17 cellular contexts compared by ENCODE assay signal in genomic region chr13:74771964-74772363, GRCh38.
DNase-seq lines count a peak whose midpoint lies in the region; ATAC-seq and TF ChIP-seq lines count a peak whose summit lies in the region.
"Had no signal": no experiment of that assay in that cellular context is flagged by ENCODE, and none has a peak within 500 bp of the region (broad histone marks: within the 10 kb centered on the region; RNA-seq: fewer than 3 reads in every experiment).

No MANE protein-coding gene starts in this region.

- no peaks in the 10 kb centered on the region for H4K20me1 ChIP-seq in SK-N-SH (ENCODE audit: insufficient read depth)

- H3K9me2 ChIP-seq in SK-N-SH, result no peaks in the 10 kb centered on the region

- CTCF ChIA-PET in SK-N-SH (lab: Yijun Ruan, JAX), result no interaction called here

- H3K27ac ChIP-seq in SK-N-SH (ENCODE audit: low read depth in 2 of 2, low read length in 1 of 2), result peak overlapping the region; percentile 69 to 92
- H3K27ac ChIP-seq: adrenal gland had no signal

- peak overlapping the region; percentile 46; the same call in 1 of the 2 replicates for H3K4me2 ChIP-seq in SK-N-SH
- H3K4me2 ChIP-seq in skeletal muscle satellite cell (ENCODE audit: low read length), result peak overlapping the region; percentile 55

- POLR2A ChIA-PET in SK-N-SH (lab: Yijun Ruan, JAX), result no interaction called here

- no peaks in the 10 kb centered on the region for H3K27me3 ChIP-seq in SK-N-SH (ENCODE audit: insufficient read depth)
- no peaks in the 10 kb centered on the region for H3K27me3 ChIP-seq in skeletal muscle satellite cell (ENCODE audit: control insufficient read depth, insufficient read depth, low read length)
- H3K27me3 ChIP-seq: adrenal gland had no signal

- DNase-seq in GM04504 (ENCODE audit: low read depth), result peak; percentile 54
- no peak for DNase-seq in SK-N-SH
- DNase-seq in fibroblast of peridontal ligament (ENCODE audit: extremely low read depth), result peak; percentile 94
- DNase-seq in NCI-H510A (lab: John Stamatoyannopoulos, UW), result no peak
- no peak for DNase-seq in SW480 (ENCODE audit: low spot score)
- DNase-seq: activated CD4-positive, alpha-beta T cell treated with anti-CD3 and anti-CD28 coated beads for 4 hours; activated T-cell treated with anti-CD3 and anti-CD28 coated beads, Interleukin-2, amount 50 U/mL, for 4 hours; CD8-positive, alpha-beta memory T cell; left colon; NCI-H1092 treated with DMSO at 0.1 percent for 48 hours; NCI-H345; retina; stimulated activated CD4-positive, alpha-beta T cell treated with anti-CD3 and anti-CD28 coated beads, Interleukin-2, amount 100 ng/mL, for 48 hours; T-helper 2 cell had no signal

- H3K79me2 ChIP-seq in SK-N-SH (ENCODE audit: insufficient read depth), result no peaks in the 10 kb centered on the region

- no peaks in the 10 kb centered on the region for H3K9me3 ChIP-seq in SK-N-SH
- no peaks in the 10 kb centered on the region for H3K9me3 ChIP-seq in skeletal muscle satellite cell (replicated peaks; ENCODE audit: low read length)
- H3K9me3 ChIP-seq: adrenal gland had no signal

- H3K9ac ChIP-seq in SK-N-SH, result peak overlapping the region; percentile 49; the same call in 1 of the 2 replicates
- H3K9ac ChIP-seq in skeletal muscle satellite cell (ENCODE audit: low read depth, low read length), result peak overlapping the region; percentile 70

- TF ChIP-seq EP300 in SK-N-SH (IDR thresholded peaks at IDR 0.05; ENCODE audit: borderline replicate concordance in 1 of 2, low read depth in 1 of 2, low read length in 1 of 2), result peak; percentile 12 to 93; a peak in 2 of 4 replicates

- H3K36me3 ChIP-seq in SK-N-SH (replicated peaks in 1 of 2; ENCODE audit: control insufficient read depth in 1 of 2, insufficient read depth in 2 of 2, low read length in 1 of 2), result no peaks in the 10 kb centered on the region
- H3K36me3 ChIP-seq in skeletal muscle satellite cell (ENCODE audit: insufficient read depth, low read length), result no peaks in the 10 kb centered on the region
- H3K36me3 ChIP-seq: adrenal gland had no signal

- WGBS in SK-N-SH (ENCODE audit: low lambda C conversion rate), result 3% methylated on average over 3 of the region's 3 CpGs

- peaks cover 31% of the 10 kb centered on the region for H3F3A ChIP-seq in SK-N-SH (replicated peaks; ENCODE audit: insufficient read depth)

- H2AFZ ChIP-seq in SK-N-SH (ENCODE audit: low read depth), result 0 out of 2 replicates have a peak overlapping the region, but pooled peaks have one; percentile 44

- H3K4me1 ChIP-seq in SK-N-SH (ENCODE audit: control insufficient read depth in 1 of 2, insufficient read depth in 2 of 2, low read depth in 1 of 2, low read length in 1 of 2) (peaks cover 0 to 23% of the 10 kb centered on the region in 2 experiments; a peak in 2 of 4 replicates), skeletal muscle satellite cell (ENCODE audit: control insufficient read depth, insufficient read depth, low read length) (peaks cover 68% of the 10 kb centered on the region)

- no peak for ATAC-seq in HG03439 (IDR thresholded peaks at IDR 0.05; ENCODE audit: unreplicated experiment)
- ATAC-seq: activated T-cell treated with anti-CD3 and anti-CD28 coated beads, Interleukin-2, amount 50 U/mL, for 4 hours; left colon had no signal

- H3K4me3 ChIP-seq in SK-N-SH (ENCODE audit: low read depth in 2 of 2, low read length in 1 of 2) (no peak overlapping the region), skeletal muscle satellite cell (ENCODE audit: low read length) (no peak overlapping the region)
- H3K4me3 ChIP-seq: adrenal gland had no signal

- TF ChIP-seq CTCF in SK-N-SH (IDR thresholded peaks at IDR 0.05), result peak; percentile 17

- no peak for TF ChIP-seq RAD21 in SK-N-SH (IDR thresholded peaks at IDR 0.05; ENCODE audit: low read length)

TF ChIP-seq in SK-N-SH, 30 proteins besides CTCF, POLR2A, EP300 and RAD21 (continues in another document):
- TF ChIP-seq MXI1 (IDR thresholded peaks at IDR 0.05; ENCODE audit: low read depth, low read length) (no peak), REST (IDR thresholded peaks at IDR 0.05; ENCODE audit: low read depth, low read length) (no peak), FOSL2 (IDR thresholded peaks at IDR 0.05; ENCODE audit: borderline replicate concordance, low read depth) (peak; percentile 92), TAF1 (IDR thresholded peaks at IDR 0.05; ENCODE audit: borderline replicate concordance, low read depth, low read length) (no peak), NFIC (IDR thresholded peaks at IDR 0.05; ENCODE audit: borderline replicate concordance) (peak; percentile 78; the same call in 1 of the 2 replicates), GABPA (IDR thresholded peaks at IDR 0.05; ENCODE audit: low read depth) (0 out of 2 replicates have a peak, but pooled peaks have one; percentile 14), CHD2 (IDR thresholded peaks at IDR 0.05; ENCODE audit: low read length, partially characterized antibody) (no peak), ELF1 (IDR thresholded peaks at IDR 0.05) (no peak), TEAD4 (IDR thresholded peaks at IDR 0.05; ENCODE audit: borderline replicate concordance, insufficient read depth) (peak; percentile 96), SMC3 (IDR thresholded peaks at IDR 0.05; ENCODE audit: low read depth, low read length) (no peak), SIN3A (IDR thresholded peaks at IDR 0.05; ENCODE audit: borderline replicate concordance, low read depth, low read length) (no peak), MEF2A (IDR thresholded peaks at IDR 0.05; ENCODE audit: borderline replicate concordance, low read depth) (peak; percentile 46; the same call in 1 of the 2 replicates), RFX5 (IDR thresholded peaks at IDR 0.05; ENCODE audit: low read length) (no peak), POLR2AphosphoS5 (IDR thresholded peaks at IDR 0.05; ENCODE audit: low read depth, low read length) (peak; percentile 63; the same call in 1 of the 2 replicates), USF2 (IDR thresholded peaks at IDR 0.05; ENCODE audit: borderline replicate concordance, low read depth, low read length) (no peak), PBX3 (IDR thresholded peaks at IDR 0.05) (peak; percentile 90), FOXJ3 (CRISPR knock-in tag; IDR thresholded peaks at IDR 0.05) (no peak), IRF3 (IDR thresholded peaks at IDR 0.05; ENCODE audit: low read depth, low read length) (no peak)
- TF ChIP-seq, protein P1, sequence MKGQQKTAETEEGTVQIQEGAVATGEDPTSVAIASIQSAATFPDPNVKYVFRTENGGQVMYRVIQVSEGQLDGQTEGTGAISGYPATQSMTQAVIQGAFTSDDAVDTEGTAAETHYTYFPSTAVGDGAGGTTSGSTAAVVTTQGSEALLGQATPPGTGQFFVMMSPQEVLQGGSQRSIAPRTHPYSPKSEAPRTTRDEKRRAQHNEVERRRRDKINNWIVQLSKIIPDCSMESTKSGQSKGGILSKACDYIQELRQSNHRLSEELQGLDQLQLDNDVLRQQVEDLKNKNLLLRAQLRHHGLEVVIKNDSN (IDR thresholded peaks at IDR 0.05; ENCODE audit: borderline replicate concordance, low read depth), result no peak

Comparison
In these comparisons a context has a peak if more than half of its experiments do, and no peak if none do; other contexts are left out.
1. DNase-seq: peak in GM04504 (single experiment) and fibroblast of peridontal ligament (single experiment); none in SK-N-SH (single experiment), NCI-H510A (single experiment) and SW480 (single experiment).